Comparison of ENCODE assay signal across 1 cellular context in the genomic region with DNA sequence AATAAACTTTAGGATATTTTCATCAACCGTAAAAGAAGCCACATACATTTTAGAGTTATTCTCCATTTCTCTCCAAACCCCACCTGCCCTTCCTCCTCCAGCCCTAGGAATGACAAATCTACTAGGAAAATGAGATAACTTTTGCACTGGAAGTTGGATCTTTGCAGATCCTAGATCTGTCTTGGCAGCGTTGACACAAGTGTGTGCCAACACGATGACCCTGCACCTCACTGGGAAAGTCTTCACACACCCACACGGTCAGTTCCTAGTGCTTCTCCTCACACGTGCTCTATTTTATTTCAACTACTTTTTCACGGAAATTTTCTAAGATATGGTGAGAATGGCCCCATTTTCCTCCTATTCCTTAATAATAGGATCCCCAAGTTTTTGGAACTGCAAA.
TF ChIP-seq lines count a peak whose summit lies in the region.

No MANE protein-coding gene starts in this region.

TF ChIP-seq in HepG2, 621 proteins besides CTCF, POLR2A, EP300 and RAD21 (continued from another document):
- no peak for TF ChIP-seq NFAT5 (CRISPR knock-in tag; IDR thresholded peaks at IDR 0.05)
- TF ChIP-seq NFE2L2 (IDR thresholded peaks at IDR 0.05; ENCODE audit: low read length): no peak
- TF ChIP-seq TCF12 (IDR thresholded peaks at IDR 0.05): no peak
- TF ChIP-seq TCF12 (CRISPR knock-in tag; IDR thresholded peaks at IDR 0.05): no peak
- no peak for TF ChIP-seq TSC22D2 (CRISPR knock-in tag; IDR thresholded peaks at IDR 0.05; ENCODE audit: borderline replicate concordance)
- TF ChIP-seq, protein P1, sequence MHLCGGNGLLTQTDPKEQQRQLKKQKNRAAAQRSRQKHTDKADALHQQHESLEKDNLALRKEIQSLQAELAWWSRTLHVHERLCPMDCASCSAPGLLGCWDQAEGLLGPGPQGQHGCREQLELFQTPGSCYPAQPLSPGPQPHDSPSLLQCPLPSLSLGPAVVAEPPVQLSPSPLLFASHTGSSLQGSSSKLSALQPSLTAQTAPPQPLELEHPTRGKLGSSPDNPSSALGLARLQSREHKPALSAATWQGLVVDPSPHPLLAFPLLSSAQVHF (CRISPR knock-in tag; IDR thresholded peaks at IDR 0.05): no peak
- TF ChIP-seq KLF15 (CRISPR knock-in tag; IDR thresholded peaks at IDR 0.05; ENCODE audit: borderline replicate concordance): no peak
- TF ChIP-seq ZNF644 (CRISPR knock-in tag; IDR thresholded peaks at IDR 0.05; ENCODE audit: low read depth): no peak
- no peak for TF ChIP-seq RCOR2 (CRISPR knock-in tag; IDR thresholded peaks at IDR 0.05)
- no peak for TF ChIP-seq NFIC (IDR thresholded peaks at IDR 0.05; ENCODE audit: low read length)
TF ChIP-seq in HepG2: peak in this region for 0.
